Comparison of ENCODE assay signal across 1 cellular context in genomic region chr17:29148790-29149430, GRCh38.
A peak's percentile ranks its signal among the peaks of the same experiment; 100 is the strongest.
TF ChIP-seq lines count a peak whose summit lies in the region.

No MANE protein-coding gene starts in this region.

TF ChIP-seq in K562, 482 proteins besides CTCF, POLR2A, EP300 and RAD21 (continued from another document):
- TF ChIP-seq ZNF253 (CRISPR knock-in tag; conservative IDR thresholded peaks at IDR 0.05) (no peak), BHLHE40 (IDR thresholded peaks at IDR 0.05; ENCODE audit: low read length) (peak; percentile 61; the same call in 1 of the 2 replicates), ARID1B (IDR thresholded peaks at IDR 0.05) (no peak), CLOCK (CRISPR knock-in tag; IDR thresholded peaks at IDR 0.05; ENCODE audit: borderline replicate concordance) (no peak), CTBP1 (IDR thresholded peaks at IDR 0.05; ENCODE audit: borderline replicate concordance) (peak; percentile 59; the same call in 1 of the 2 replicates), MAZ (CRISPR knock-in tag; conservative IDR thresholded peaks at IDR 0.05 in 1 of 2, IDR thresholded peaks at IDR 0.05 in 1 of 2) (peak; percentile 88 to 95), BCOR (IDR thresholded peaks at IDR 0.05) (peak; percentile 60; the same call in 1 of the 2 replicates), ATF7 (IDR thresholded peaks at IDR 0.05) (0 out of 2 replicates have a peak, but pooled peaks have one; percentile 55), CBX1 (IDR thresholded peaks at IDR 0.05; ENCODE audit: low read depth) (0 out of 2 replicates have a peak, but pooled peaks have one; percentile 58), EGR1 (conservative IDR thresholded peaks at IDR 0.05) (peak; percentile 39), ZNF165 (CRISPR knock-in tag; IDR thresholded peaks at IDR 0.05; ENCODE audit: borderline replicate concordance) (no peak), NR0B1 (IDR thresholded peaks at IDR 0.05; ENCODE audit: partially characterized antibody) (no peak), SOX6 (IDR thresholded peaks at IDR 0.05) (peak; percentile 40; the same call in 1 of the 2 replicates), KDM4B (IDR thresholded peaks at IDR 0.05; ENCODE audit: borderline replicate concordance in 2 of 2, low read depth in 1 of 2) (0 out of 4 replicates have a peak, but pooled peaks of 1 of the 2 experiments have one; percentile 33), BDP1 (IDR thresholded peaks at IDR 0.05; ENCODE audit: insufficient read depth, insufficient read length) (no peak), NFRKB (IDR thresholded peaks at IDR 0.05; ENCODE audit: low read depth) (no peak), IFI16 (CRISPR knock-in tag; IDR thresholded peaks at IDR 0.05) (no peak), ZNF639 (CRISPR knock-in tag; conservative IDR thresholded peaks at IDR 0.05 in 1 of 2, IDR thresholded peaks at IDR 0.05 in 1 of 2) (no peak), MTA3 (IDR thresholded peaks at IDR 0.05; ENCODE audit: borderline replicate concordance) (peak; percentile 41; the same call in 1 of the 2 replicates), ZNF699 (CRISPR knock-in tag; IDR thresholded peaks at IDR 0.05; ENCODE audit: insufficient replicate concordance) (no peak), ZBTB7A (IDR thresholded peaks at IDR 0.05; ENCODE audit: borderline replicate concordance, control insufficient read depth, low read depth, low read length) (peak; percentile 73; the same call in 1 of the 2 replicates), PTTG1 (tag; IDR thresholded peaks at IDR 0.05; ENCODE audit: low read depth) (no peak), NRF1 (conservative IDR thresholded peaks at IDR 0.05 in 1 of 2, IDR thresholded peaks at IDR 0.05 in 1 of 2) (peak; percentile 95 to 96)
- TF ChIP-seq, protein P1, sequence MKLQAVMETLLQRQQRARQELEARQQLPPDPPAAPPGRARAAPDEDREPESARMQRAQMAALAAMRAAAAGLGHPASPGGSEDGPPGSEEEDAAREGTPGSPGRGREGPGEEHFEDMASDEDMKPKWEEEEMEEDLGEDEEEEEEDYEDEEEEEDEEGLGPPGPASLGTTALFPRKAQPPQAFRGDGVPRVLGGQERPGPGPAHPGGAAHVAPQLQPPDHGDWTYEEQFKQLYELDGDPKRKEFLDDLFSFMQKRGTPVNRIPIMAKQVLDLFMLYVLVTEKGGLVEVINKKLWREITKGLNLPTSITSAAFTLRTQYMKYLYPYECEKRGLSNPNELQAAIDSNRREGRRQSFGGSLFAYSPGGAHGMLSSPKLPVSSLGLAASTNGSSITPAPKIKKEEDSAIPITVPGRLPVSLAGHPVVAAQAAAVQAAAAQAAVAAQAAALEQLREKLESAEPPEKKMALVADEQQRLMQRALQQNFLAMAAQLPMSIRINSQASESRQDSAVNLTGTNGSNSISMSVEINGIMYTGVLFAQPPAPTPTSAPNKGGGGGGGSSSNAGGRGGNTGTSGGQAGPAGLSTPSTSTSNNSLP (IDR thresholded peaks at IDR 0.05; ENCODE audit: borderline replicate concordance, low read depth, low read length) = no peak
